Comparison of ENCODE assay signal across 20 cellular contexts in genomic region chr9:135320943-135321342, GRCh38.
"Had no signal": no experiment of that assay in that cellular context is flagged by ENCODE, and none has a peak within 500 bp of the region (broad histone marks: within the 10 kb centered on the region; RNA-seq: fewer than 3 reads in every experiment).

No MANE protein-coding gene starts in this region.

- H3K27me3 Mint-ChIP-seq: memory B cell had no signal

- H3K4me1 Mint-ChIP-seq: activated naive CD8-positive, alpha-beta T cell treated with anti-CD3 and anti-CD28 coated beads, Interleukin-2, amount 50 U/mL, for 24 hours; activated T-helper 17 cell treated with anti-CD3 and anti-CD28 coated beads, Interleukin-2, amount 50 U/mL, for 72 hours; memory B cell; T-cell had no signal

- H3K4me3 ChIP-seq: body of pancreas, cardiac muscle cell, heart right ventricle, sigmoid colon, smooth muscle cell, thyroid gland had no signal

- H3K27ac ChIP-seq: body of pancreas, cardiac muscle cell, heart right ventricle, sigmoid colon, thyroid gland had no signal

- H3K36me3 ChIP-seq: cardiac muscle cell, heart right ventricle, sigmoid colon, thyroid gland had no signal

- H3K9me3 Mint-ChIP-seq: activated naive CD8-positive, alpha-beta T cell treated with anti-CD3 and anti-CD28 coated beads, Interleukin-2, amount 50 U/mL, for 24 hours; activated T-helper 17 cell treated with anti-CD3 and anti-CD28 coated beads, Interleukin-2, amount 50 U/mL, for 72 hours; dendritic cell treated with granulocyte-macrophage colony-stimulating factor and Interleukin-4, amounts not matched to agents 40 ng/mL and 50 ng/mL, for 4 days; memory B cell; T-cell had no signal

- H3K27ac Mint-ChIP-seq: activated naive CD8-positive, alpha-beta T cell treated with anti-CD3 and anti-CD28 coated beads, Interleukin-2, amount 50 U/mL, for 24 hours; activated T-helper 17 cell treated with anti-CD3 and anti-CD28 coated beads, Interleukin-2, amount 50 U/mL, for 72 hours; dendritic cell treated with granulocyte-macrophage colony-stimulating factor and Interleukin-4, amounts not matched to agents 40 ng/mL and 50 ng/mL, for 4 days; memory B cell; nephron progenitor cell; T-cell had no signal

- H3K36me3 Mint-ChIP-seq: memory B cell, T-cell had no signal

- H3K9me3 ChIP-seq: body of pancreas, thyroid gland had no signal

- ATAC-seq: activated naive CD8-positive, alpha-beta T cell treated with anti-CD3 and anti-CD28 coated beads, Interleukin-2, amount 50 U/mL, for 24 hours; activated T-helper 17 cell treated with anti-CD3 and anti-CD28 coated beads, Interleukin-2, amount 50 U/mL, for 72 hours; body of pancreas; heart right ventricle; left colon; stimulated activated naive CD8-positive, alpha-beta T cell treated with anti-CD3 and anti-CD28 coated beads, Interleukin-15, Interleukin-2, amounts not matched to agents 100 U/mL and 50 U/mL, for 24 hours; T-cell had no signal

- H3K27me3 ChIP-seq: body of pancreas, cardiac muscle cell, thyroid gland had no signal

- H3K4me3 Mint-ChIP-seq: activated naive CD8-positive, alpha-beta T cell treated with anti-CD3 and anti-CD28 coated beads, Interleukin-2, amount 50 U/mL, for 24 hours; activated T-helper 17 cell treated with anti-CD3 and anti-CD28 coated beads, Interleukin-2, amount 50 U/mL, for 72 hours; dendritic cell treated with granulocyte-macrophage colony-stimulating factor and Interleukin-4, amounts not matched to agents 40 ng/mL and 50 ng/mL, for 4 days; memory B cell; nephron progenitor cell; T-cell had no signal

- H3K4me1 ChIP-seq: body of pancreas, heart right ventricle, sigmoid colon, thyroid gland had no signal

- DNase-seq: activated naive CD4-positive, alpha-beta T cell treated with Interleukin-2 at 50 U/mL for 16 hours; activated naive CD8-positive, alpha-beta T cell treated with anti-CD3 and anti-CD28 coated beads, Interleukin-2, amount 50 U/mL, for 24 hours; body of pancreas; effector CD4-positive, alpha-beta T cell; erythroblast; foreskin fibroblast; heart right ventricle; left colon; nephron progenitor cell; occipital lobe; sigmoid colon; stimulated activated CD4-positive, alpha-beta T cell treated with anti-CD3 and anti-CD28 coated beads, Interleukin-2, amount 100 ng/mL, for 48 hours; stimulated activated naive CD8-positive, alpha-beta T cell treated with anti-CD3 and anti-CD28 coated beads, Interleukin-15, Interleukin-2, amounts not matched to agents 100 U/mL and 50 U/mL, for 24 hours; thyroid gland had no signal
